In genomic region chr15:89367485-89368451, GRCh38 we compare ENCODE assay signal across 8 cellular contexts. TPM values are rescaled to one million over a fixed set of nuclear protein-coding genes. Genes with fewer than 3 reads are reported as not detected.
A peak's percentile ranks its signal among the peaks of the same experiment; 100 is the strongest.
DNase-seq lines count a peak whose midpoint lies in the region; ATAC-seq and TF ChIP-seq lines count a peak whose summit lies in the region.

No MANE protein-coding gene starts in this region.

- H3K4me1 Mint-ChIP-seq in activated CD8-positive, alpha-beta T cell treated with anti-CD3 and anti-CD28 coated beads for 36 hours (ENCODE audit: low read depth) = peaks cover 7% of the 10 kb centered on the region

- H3K27me3 ChIP-seq in HUES6 (ENCODE audit: control insufficient read depth, insufficient read depth, low read length) = peaks cover 100% of the 10 kb centered on the region
- H3K27me3 ChIP-seq in lower lobe of right lung (ENCODE audit: low read depth) = peaks cover 100% of the 10 kb centered on the region

- POLR2A ChIA-PET in activated CD8-positive, alpha-beta T cell treated with anti-CD3 and anti-CD28 coated beads for 36 hours (lab: Charles Lee) = interaction anchor here (0.8 to 2.2 kb wide), 2 partner anchors 9 to 123 kb away, joined by 3 to 6 read pairs; no protein-coding TSS in a partner anchor

- peak overlapping the region; percentile 26 for H3K4me3 Mint-ChIP-seq in activated CD8-positive, alpha-beta T cell treated with anti-CD3 and anti-CD28 coated beads for 36 hours

- H3K27ac ChIP-seq in HUES6 (ENCODE audit: low read depth, low read length) (no peak overlapping the region), lower lobe of right lung (no peak overlapping the region)

- no peak overlapping the region for H3K27ac Mint-ChIP-seq in activated CD8-positive, alpha-beta T cell treated with anti-CD3 and anti-CD28 coated beads for 36 hours

- TF ChIP-seq CTCF in activated CD8-positive, alpha-beta T cell treated with anti-CD3 and anti-CD28 coated beads for 36 hours (IDR thresholded peaks at IDR 0.05) = no peak
- no peak for TF ChIP-seq CTCF in lower lobe of right lung (IDR thresholded peaks at IDR 0.05)

- CTCF ChIA-PET in activated CD8-positive, alpha-beta T cell treated with anti-CD3 and anti-CD28 coated beads for 36 hours (lab: Charles Lee) = interaction anchor here (1.0 to 4.3 kb wide), 5 partner anchors 9 to 42 kb away, joined by 3 to 36 read pairs (median 3); no protein-coding TSS in a partner anchor

- no peaks in the 10 kb centered on the region for H3K36me3 ChIP-seq in HUES6 (ENCODE audit: control insufficient read depth, insufficient read depth, low read length)
- no peaks in the 10 kb centered on the region for H3K36me3 ChIP-seq in lower lobe of right lung

- H3K9ac ChIP-seq in HUES6 (ENCODE audit: low read length) = no peak overlapping the region

- peak; percentile 40 for ATAC-seq in activated CD8-positive, alpha-beta T cell treated with anti-CD3 and anti-CD28 coated beads for 36 hours
- no peak for ATAC-seq in lower lobe of right lung
- no peak for ATAC-seq in GM18511 (IDR thresholded peaks at IDR 0.05; ENCODE audit: unreplicated experiment)

- no peaks in the 10 kb centered on the region for H3K9me3 Mint-ChIP-seq in activated CD8-positive, alpha-beta T cell treated with anti-CD3 and anti-CD28 coated beads for 36 hours

- H3K36me3 Mint-ChIP-seq in activated CD8-positive, alpha-beta T cell treated with anti-CD3 and anti-CD28 coated beads for 36 hours (ENCODE audit: low read depth) = no peaks in the 10 kb centered on the region

- peaks cover 87% of the 10 kb centered on the region for H3K27me3 Mint-ChIP-seq in activated CD8-positive, alpha-beta T cell treated with anti-CD3 and anti-CD28 coated beads for 36 hours

- DNase-seq in C1 segment of cervical spinal cord (lab: John Stamatoyannopoulos, UW) = peak in 12 of 14 donors; percentile 14 to 88 (median 66)
- no peak for DNase-seq in activated CD8-positive, alpha-beta T cell treated with anti-CD3 and anti-CD28 coated beads for 36 hours
- no peak for DNase-seq in lower lobe of right lung
- no peak for DNase-seq in NCI-H524 treated with DMSO at 0.1 percent for 48 hours (lab: John Stamatoyannopoulos, UW)
- DNase-seq in NCI-H1436 treated with DMSO at 0.1 percent for 48 hours (lab: John Stamatoyannopoulos, UW) = no peak
- no peak for DNase-seq in epidermal melanocyte (ENCODE audit: insufficient read length, low spot score)

- peaks cover 10% of the 10 kb centered on the region for H3K4me1 ChIP-seq in HUES6 (ENCODE audit: control insufficient read depth, insufficient read depth, low read length)
- peaks cover 35% of the 10 kb centered on the region for H3K4me1 ChIP-seq in lower lobe of right lung

- peak overlapping the region; percentile 51 for H3K4me3 ChIP-seq in HUES6 (ENCODE audit: low read depth, low read length)
- H3K4me3 ChIP-seq in lower lobe of right lung = peak overlapping the region; percentile 25

- H3K9me3 ChIP-seq in HUES6 (ENCODE audit: control insufficient read depth, insufficient read depth, low read depth, low read length) = no peaks in the 10 kb centered on the region
- H3K9me3 ChIP-seq in lower lobe of right lung = no peaks in the 10 kb centered on the region

- intact Hi-C loops in activated CD8-positive, alpha-beta T cell treated with anti-CD3 and anti-CD28 coated beads for 36 hours (cut with micrococcal nuclease) = no loop called here
- intact Hi-C loops in lower lobe of right lung (cut with DNase I) = loop anchor here (10.0 kb wide), 1 partner anchor 67 kb away; no protein-coding TSS in a partner anchor

RNA-seq across cellular contexts. Expression of gene POLG, which starts 33.1 kb away (rescaled TPM):
- total RNA-seq in activated CD8-positive, alpha-beta T cell treated with anti-CD3 and anti-CD28 coated beads for 36 hours = 100 to 1,000 TPM; 101 to 106 TPM
- total RNA-seq in lower lobe of right lung = 58.2 TPM

Comparison
In these comparisons a context has a peak if more than half of its experiments do, and no peak if none do; other contexts are left out.
1. DNase-seq: peak in C1 segment of cervical spinal cord (12 of 14); none in activated CD8-positive, alpha-beta T cell treated with anti-CD3 and anti-CD28 coated beads for 36 hours (single experiment), lower lobe of right lung (single experiment), NCI-H524 treated with DMSO at 0.1 percent for 48 hours (single experiment), NCI-H1436 treated with DMSO at 0.1 percent for 48 hours (single experiment) and epidermal melanocyte (single experiment).